ENCODE assay signal across 30 cellular contexts in genomic region chr18:23878336-23878900, GRCh38.
"Had no signal": no experiment of that assay in that cellular context is flagged by ENCODE, and none has a peak within 500 bp of the region (broad histone marks: within the 10 kb centered on the region; RNA-seq: fewer than 3 reads in every experiment).

No MANE protein-coding gene starts in this region.

- H3K4me1 ChIP-seq: colonic mucosa had no signal

- H3K27me3 ChIP-seq: colonic mucosa, esophagus squamous epithelium, neutrophil, pancreas, right lobe of liver, suprapubic skin, vagina had no signal

- H3K27ac Mint-ChIP-seq: dendritic cell treated with granulocyte-macrophage colony-stimulating factor and Interleukin-4, amounts not matched to agents 40 ng/mL and 50 ng/mL, for 4 days; endodermal cell; immature natural killer cell; mesothelial cell of epicardium; naive B cell; natural killer cell treated with Interleukin-12 subunit alpha and Interleukin-12 subunit beta and Interleukin-15 and Interleukin-18, amount 100 ng/mL, for 72 hours had no signal

- H3K4me2 ChIP-seq: smooth muscle cell had no signal

- H3K27ac ChIP-seq: colonic mucosa, neutrophil, right lobe of liver, suprapubic skin had no signal

- ATAC-seq: left lobe of liver; mucosa of descending colon; natural killer cell treated with Interleukin-12 subunit alpha and Interleukin-12 subunit beta and Interleukin-15 and Interleukin-18, amount 100 ng/mL, for 72 hours; right lobe of liver; stimulated activated naive CD8-positive, alpha-beta T cell treated with anti-CD3 and anti-CD28 coated beads, Interleukin-15, amount 100 ng/mL, for 72 hours had no signal

- H3K9me3 Mint-ChIP-seq: dendritic cell treated with granulocyte-macrophage colony-stimulating factor and Interleukin-4, amounts not matched to agents 40 ng/mL and 50 ng/mL, for 4 days; endodermal cell; immature natural killer cell; mesothelial cell of epicardium; naive B cell; natural killer cell treated with Interleukin-12 subunit alpha and Interleukin-12 subunit beta and Interleukin-15 and Interleukin-18, amount 100 ng/mL, for 72 hours; neural crest cell; stimulated activated naive CD8-positive, alpha-beta T cell treated with anti-CD3 and anti-CD28 coated beads, Interleukin-15, amount 100 ng/mL, for 72 hours had no signal

- DNase-seq: colonic mucosa; effector CD8-positive, alpha-beta T cell; endodermal cell; esophagus squamous epithelium; hypothalamus; immature natural killer cell; islet precursor cell; mesenchymal stem cell; mucosa of descending colon; naive B cell; pancreas; right lobe of liver; stimulated activated CD4-positive, alpha-beta T cell treated with anti-CD3 and anti-CD28 coated beads, Interleukin-12 subunit alpha, Interleukin-12 subunit beta, amount 100 ng/mL, for 4 hours; stimulated activated CD4-positive, alpha-beta T cell treated with anti-CD3 and anti-CD28 coated beads, Interleukin-1b, Interleukin-23, amount 100 ng/mL, for 48 hours; stimulated activated CD4-positive, alpha-beta T cell treated with anti-CD3 and anti-CD28 coated beads, Interleukin-4, amount 100 ng/mL, for 1 hour; stimulated activated CD8-positive, alpha-beta memory T cell treated with anti-CD3 and anti-CD28 coated beads, Interleukin-4, amount 100 ng/mL, for 48 hours; stimulated activated naive CD4-positive, alpha-beta T cell; stimulated activated naive CD8-positive, alpha-beta T cell treated with anti-CD3 and anti-CD28 coated beads, Interleukin-15, amount 100 ng/mL, for 72 hours; trophoblast cell had no signal

- H3K36me3 ChIP-seq: colonic mucosa, neutrophil, pancreas, right lobe of liver had no signal

- H3K27me3 Mint-ChIP-seq: dendritic cell treated with granulocyte-macrophage colony-stimulating factor and Interleukin-4, amounts not matched to agents 40 ng/mL and 50 ng/mL, for 4 days had no signal

- H3K4me1 Mint-ChIP-seq: endodermal cell had no signal

- H3K9me3 ChIP-seq: colonic mucosa, esophagus squamous epithelium, mucosa of descending colon, neutrophil, pancreas, right lobe of liver, suprapubic skin, vagina had no signal

- H3K4me3 Mint-ChIP-seq: dendritic cell treated with granulocyte-macrophage colony-stimulating factor and Interleukin-4, amounts not matched to agents 40 ng/mL and 50 ng/mL, for 4 days; endodermal cell; immature natural killer cell; mesothelial cell of epicardium; naive B cell; natural killer cell treated with Interleukin-12 subunit alpha and Interleukin-12 subunit beta and Interleukin-15 and Interleukin-18, amount 100 ng/mL, for 72 hours; neural crest cell; stimulated activated naive CD8-positive, alpha-beta T cell treated with anti-CD3 and anti-CD28 coated beads, Interleukin-15, amount 100 ng/mL, for 72 hours had no signal

- FAIRE-seq: frontal cortex, pancreas had no signal

- H3K36me3 Mint-ChIP-seq: mesothelial cell of epicardium; naive B cell; natural killer cell treated with Interleukin-12 subunit alpha and Interleukin-12 subunit beta and Interleukin-15 and Interleukin-18, amount 100 ng/mL, for 72 hours had no signal

- H3K4me3 ChIP-seq: colonic mucosa, esophagus squamous epithelium, lung, mucosa of descending colon, pancreas, right lobe of liver, smooth muscle cell, suprapubic skin, vagina had no signal
